In genomic region chr11:69221636-69222035, GRCh38 we compare ENCODE assay signal across 6 cellular contexts.
DNase-seq lines count a peak whose midpoint lies in the region; ATAC-seq and TF ChIP-seq lines count a peak whose summit lies in the region.
"Not testable (repeated sequence)": the region's sequence is repeated elsewhere in the genome, so short reads cannot be mapped to it uniquely, and the experiment has no call there.

No MANE protein-coding gene starts in this region.

- H3K27me3 Mint-ChIP-seq in type B pancreatic cell = not testable (repeated sequence)

- not testable (repeated sequence) for H3K4me3 Mint-ChIP-seq in type B pancreatic cell

- POLR2A ChIA-PET in RWPE1 (lab: Yijun Ruan, JAX; ENCODE audit: low non-redundant PET) = not testable (repeated sequence)

- CTCF ChIA-PET in RWPE1 (lab: Yijun Ruan, JAX) = interaction anchor here (0.6 kb wide), 1 partner anchor 210 kb away, joined by 7 read pairs; no protein-coding TSS in a partner anchor

- ATAC-seq in left lobe of liver = not testable (repeated sequence)

- TF ChIP-seq CTCF in RWPE1 (conservative IDR thresholded peaks at IDR 0.05; ENCODE audit: low read depth); type B pancreatic cell (conservative IDR thresholded peaks at IDR 0.05): not testable (repeated sequence)

- DNase-seq in RWPE1 (ENCODE audit: low spot score) = not testable (repeated sequence)
- DNase-seq in ecto neural progenitor cell (ENCODE audit: low spot score) (peak; percentile 10), left lobe of liver (ENCODE audit: low spot score) (peak; percentile 6), posterior vena cava (ENCODE audit: low spot score) (peak; percentile 20), type B pancreatic cell (ENCODE audit: extremely low spot score, unreplicated experiment) (peak; percentile 45)
- peak; percentile 2 for DNase-seq in stimulated activated CD8-positive, alpha-beta memory T cell treated with anti-CD3 and anti-CD28 coated beads, Interleukin-4, amount 100 ng/mL, for 48 hours

- H3K4me1 Mint-ChIP-seq in type B pancreatic cell (ENCODE audit: unreplicated experiment) = not testable (repeated sequence)

- H3K9me3 Mint-ChIP-seq in type B pancreatic cell = not testable (repeated sequence)

- not testable (repeated sequence) for H3K27ac Mint-ChIP-seq in type B pancreatic cell

- intact Hi-C loops in posterior vena cava (cut with DNase I) = not testable (repeated sequence)

- not testable (repeated sequence) for H3K36me3 Mint-ChIP-seq in type B pancreatic cell

- peak overlapping the region; percentile 63 for H3K27ac ChIP-seq in RWPE1
